Comparison of ENCODE assay signal across 9 cellular contexts in genomic region chr7:108267615-108268014, GRCh38.
"Had no signal": no experiment of that assay in that cellular context is flagged by ENCODE, and none has a peak within 500 bp of the region (broad histone marks: within the 10 kb centered on the region; RNA-seq: fewer than 3 reads in every experiment).

No MANE protein-coding gene starts in this region.

- FAIRE-seq: HTR-8/SVneo had no signal

- H3K9me3 ChIP-seq: HAP-1 had no signal

- H3K9ac ChIP-seq: GM23248, KMS-11 had no signal

- ATAC-seq: HCT116 had no signal

- H3K36me3 ChIP-seq: HAP-1 had no signal

- DNase-seq: GOT3, H7, HFFc6, KBM-7 had no signal

- H2AFZ ChIP-seq: GM23248 had no signal

- H3K4me2 ChIP-seq: KMS-11 had no signal

- H3K4me3 ChIP-seq: GM23248, HAP-1 had no signal

- H3K4me1 ChIP-seq: HAP-1 had no signal

- H3K27ac ChIP-seq: GM23248, KMS-11 had no signal
